In genomic region chr18:50374170-50374752, GRCh38 we compare ENCODE assay signal across 8 cellular contexts. TPM values are rescaled to one million over a fixed set of nuclear protein-coding genes. Genes with fewer than 3 reads are reported as not detected.
DNase-seq lines count a peak whose midpoint lies in the region; ATAC-seq and TF ChIP-seq lines count a peak whose summit lies in the region.

No MANE protein-coding gene starts in this region.

- H3K79me2 ChIP-seq in ACC112 (ENCODE audit: control insufficient read depth, insufficient read depth, low read length, unreplicated experiment): peaks cover 22% of the 10 kb centered on the region

- TF ChIP-seq CTCF in colonic mucosa (IDR thresholded peaks at IDR 0.05): no peak

- peak overlapping the region; percentile 87 for H2AFZ ChIP-seq in ACC112 (ENCODE audit: low read length, unreplicated experiment)

- in situ Hi-C loops in KBM-7 (cut with MboI; ENCODE audit: low pct_unique_long_range_greater_than_20kb, low sequenced_read_pairs): no loop called here

- H3K27me3 ChIP-seq in ACC112 (ENCODE audit: insufficient read depth, low read length) (peaks cover 6% of the 10 kb centered on the region; the same call in 1 of the 2 replicates), colonic mucosa (no peaks in the 10 kb centered on the region), mucosa of rectum (ENCODE audit: control insufficient read depth in 2 of 2, insufficient read depth in 2 of 2, low read length in 2 of 2) (no peaks in the 10 kb centered on the region)

- H3K4me1 ChIP-seq in ACC112 (ENCODE audit: control insufficient read depth, insufficient read depth, low read length, unreplicated experiment) (peaks cover 7% of the 10 kb centered on the region), colonic mucosa (no peaks in the 10 kb centered on the region), mucosa of rectum (ENCODE audit: control insufficient read depth in 2 of 2, insufficient read depth in 2 of 2, low read length in 2 of 2) (peaks cover 5 to 17% of the 10 kb centered on the region in 2 donors)

- H3K9me3 ChIP-seq in colonic mucosa: no peaks in the 10 kb centered on the region
- peaks cover 3 to 6% of the 10 kb centered on the region in 2 donors for H3K9me3 ChIP-seq in mucosa of rectum (ENCODE audit: control insufficient read depth in 2 of 2, low read length in 2 of 2)

- no peak for ATAC-seq in HG03521 (IDR thresholded peaks at IDR 0.05; ENCODE audit: unreplicated experiment)

- H3K9ac ChIP-seq in colonic mucosa (ENCODE audit: low read depth in 2 of 2, low read length in 2 of 2): peak overlapping the region; percentile 13 to 87
- peak overlapping the region; percentile 68 to 72 for H3K9ac ChIP-seq in mucosa of rectum (ENCODE audit: low read depth in 1 of 2, low read length in 2 of 2)

- peak overlapping the region; percentile 86 for H3K4me3 ChIP-seq in ACC112 (ENCODE audit: low read depth, low read length)
- H3K4me3 ChIP-seq in colonic mucosa: peak overlapping the region; percentile 59
- peak overlapping the region; percentile 62 to 83 for H3K4me3 ChIP-seq in mucosa of rectum (ENCODE audit: low read length in 2 of 2)

- DNase-seq in KBM-7 (peak; percentile 1), colonic mucosa (no peak), SK-N-DZ (ENCODE audit: low spot score) (no peak), activated gamma-delta T cell treated with Interleukin-2 at 50 U/mL for 16 hours (no peak), NOMO-1 treated with dmso at 0.1 percent for 144 hours (lab: John Stamatoyannopoulos, UW; ENCODE audit: unreplicated experiment) (no peak)

- no peaks in the 10 kb centered on the region; the same call in 1 of the 2 replicates for H3K36me3 ChIP-seq in ACC112 (ENCODE audit: insufficient read depth, low read length)
- H3K36me3 ChIP-seq in colonic mucosa: no peaks in the 10 kb centered on the region
- no peaks in the 10 kb centered on the region for H3K36me3 ChIP-seq in mucosa of rectum (ENCODE audit: control insufficient read depth in 2 of 2, insufficient read depth in 2 of 2, low read length in 2 of 2)

- intact Hi-C loops in colonic mucosa (cut with DNase I): loop anchor here (10.0 kb wide), 1 partner anchor 79 kb away; no protein-coding TSS in a partner anchor

- H3K27ac ChIP-seq in ACC112 (ENCODE audit: low read depth, low read length) (no peak overlapping the region), colonic mucosa (peak overlapping the region; percentile 85), mucosa of rectum (ENCODE audit: low read depth in 2 of 2, low read length in 2 of 2) (peak overlapping the region; percentile 95 to 97)

RNA-seq across cellular contexts. Expression of gene SKA1, which starts 0.6 kb away (rescaled TPM):
- total RNA-seq in colonic mucosa: 10 to 100 TPM in 1 of 2 donors, 1 to 10 TPM in 1; 3.6 to 21.3 TPM
- 31.9 and 34.4 TPM in 2 replicates for polyA plus RNA-seq in SK-N-DZ (2014; cell fraction: cytosol; rRNA removed)
- 8.1 and 8.9 TPM in 2 replicates for polyA plus RNA-seq in SK-N-DZ (2014; cell fraction: nucleus; rRNA removed)
